ENCODE assay signal across 24 cellular contexts in genomic region chr4:181550381-181550780, GRCh38.
"Had no signal": no experiment of that assay in that cellular context is flagged by ENCODE, and none has a peak within 500 bp of the region (broad histone marks: within the 10 kb centered on the region; RNA-seq: fewer than 3 reads in every experiment).

No MANE protein-coding gene starts in this region.

- H3K4me3 ChIP-seq: adrenal gland, ascending aorta, esophagus squamous epithelium, left ventricle myocardium inferior, ovary, prostate gland, upper lobe of right lung had no signal

- H3K4me1 ChIP-seq: adrenal gland, ascending aorta, esophagus squamous epithelium, left ventricle myocardium inferior, prostate gland, upper lobe of right lung had no signal

- DNase-seq: activated CD4-positive, alpha-beta T cell treated with anti-CD3 and anti-CD28 coated beads for 1 hour; activated CD4-positive, alpha-beta T cell treated with anti-CD3 and anti-CD28 coated beads, Interleukin-2, amount 50 U/mL, for 1 hour; activated naive CD4-positive, alpha-beta T cell; activated T-cell treated with anti-CD3 and anti-CD28 coated beads, Interleukin-2, amount 50 U/mL, for 1 hour; adrenal gland; brain microvascular endothelial cell; effector memory CD4-positive, alpha-beta T cell; esophagus squamous epithelium; immature natural killer cell; kidney glomerular epithelial cell; left ventricle myocardium inferior; natural killer cell; ovary; stimulated activated CD4-positive, alpha-beta T cell treated with anti-CD3 and anti-CD28 coated beads, Interleukin-4, amount 100 ng/mL, for 24 hours; stimulated activated naive CD4-positive, alpha-beta T cell treated with Interleukin-2 at 50 U/mL for 16 hours; upper lobe of right lung had no signal

- H3K4me3 Mint-ChIP-seq: activated naive CD8-positive, alpha-beta T cell; activated T-helper 17 cell treated with anti-CD3 and anti-CD28 coated beads, Interleukin-2, amount 50 U/mL, for 72 hours; central memory CD8-positive, alpha-beta T cell; immature natural killer cell; mesothelial cell of epicardium; natural killer cell had no signal

- FAIRE-seq: colon, endothelial cell of umbilical vein had no signal

- H3K27ac Mint-ChIP-seq: activated naive CD8-positive, alpha-beta T cell; activated T-helper 17 cell treated with anti-CD3 and anti-CD28 coated beads, Interleukin-2, amount 50 U/mL, for 72 hours; immature natural killer cell; mesothelial cell of epicardium; natural killer cell had no signal

- H3K9me3 Mint-ChIP-seq: mesothelial cell of epicardium had no signal

- H3K9me3 ChIP-seq: adrenal gland, ascending aorta, esophagus squamous epithelium, left ventricle myocardium inferior, ovary, prostate gland, upper lobe of right lung had no signal

- H3K27me3 ChIP-seq: adrenal gland, ascending aorta, brain microvascular endothelial cell, esophagus squamous epithelium, ovary, upper lobe of right lung had no signal

- ATAC-seq: activated T-helper 17 cell treated with anti-CD3 and anti-CD28 coated beads, Interleukin-2, amount 50 U/mL, for 72 hours; natural killer cell; upper lobe of right lung had no signal

- H3K4me1 Mint-ChIP-seq: activated T-helper 17 cell treated with anti-CD3 and anti-CD28 coated beads, Interleukin-2, amount 50 U/mL, for 72 hours; central memory CD8-positive, alpha-beta T cell; immature natural killer cell; natural killer cell had no signal

- H3K27ac ChIP-seq: adrenal gland, ascending aorta, esophagus squamous epithelium, left ventricle myocardium inferior, ovary, prostate gland, upper lobe of right lung had no signal

- H3K36me3 Mint-ChIP-seq: activated naive CD8-positive, alpha-beta T cell; immature natural killer cell; mesothelial cell of epicardium had no signal

- H3K27me3 Mint-ChIP-seq: activated naive CD8-positive, alpha-beta T cell; activated T-helper 17 cell treated with anti-CD3 and anti-CD28 coated beads, Interleukin-2, amount 50 U/mL, for 72 hours; central memory CD8-positive, alpha-beta T cell had no signal

- H3K36me3 ChIP-seq: adrenal gland, ascending aorta, brain microvascular endothelial cell, esophagus squamous epithelium, left ventricle myocardium inferior, ovary, prostate gland, upper lobe of right lung had no signal
